Comparison of ENCODE assay signal across 18 cellular contexts in genomic region chr1:57791497-57791896, GRCh38.
A peak's percentile ranks its signal among the peaks of the same experiment; 100 is the strongest.
DNase-seq lines count a peak whose midpoint lies in the region; ATAC-seq and TF ChIP-seq lines count a peak whose summit lies in the region.
"Had no signal": no experiment of that assay in that cellular context is flagged by ENCODE, and none has a peak within 500 bp of the region (broad histone marks: within the 10 kb centered on the region; RNA-seq: fewer than 3 reads in every experiment).

No MANE protein-coding gene starts in this region.

- no peak overlapping the region for H3K27ac Mint-ChIP-seq in GM23338
- H3K27ac Mint-ChIP-seq in WTC11: no peak overlapping the region
- H3K27ac Mint-ChIP-seq: B cell; CD4-positive, alpha-beta T cell; CD8-positive, alpha-beta T cell had no signal

- POLR2A ChIA-PET in WTC11 (lab: Charles Lee): no interaction called here

- H3K4me3 Mint-ChIP-seq in GM23338: no peak overlapping the region
- H3K4me3 Mint-ChIP-seq in WTC11: no peak overlapping the region
- H3K4me3 Mint-ChIP-seq: B cell; CD4-positive, alpha-beta T cell; CD8-positive, alpha-beta T cell had no signal

- H3F3A ChIP-seq in GM23338 (replicated peaks; ENCODE audit: low read depth): no peaks in the 10 kb centered on the region

- no peaks in the 10 kb centered on the region for H3K36me3 ChIP-seq in GM23338 (ENCODE audit: insufficient read depth)
- H3K36me3 ChIP-seq: BLaER1 treated with 17β-estradiol and CSF1 and Interleukin-3, amounts not matched to agents 10 nM and 100 nM had no signal

- DNase-seq in NCI-H748 (lab: John Stamatoyannopoulos, UW; ENCODE audit: unreplicated experiment): peak; percentile 5
- no peak for DNase-seq in NCI-H748 treated with DMSO at 0.1 percent for 48 hours (lab: John Stamatoyannopoulos, UW)
- no peak for DNase-seq in GM23338 (ENCODE audit: low spot score)
- no peak for DNase-seq in WTC11 (ENCODE audit: low spot score)
- DNase-seq in NCI-H1105 treated with DMSO at 0.1 percent for 48 hours (lab: John Stamatoyannopoulos, UW): no peak
- DNase-seq in NAMALWA (ENCODE audit: low spot score): no peak
- DNase-seq: AML-193; Caco-2; Calu3; CD4-positive, alpha-beta T cell; CD8-positive, alpha-beta T cell; DMS79 treated with DMSO at 0.1 percent for 48 hours; GF-D8 had no signal

- CTCF ChIA-PET in WTC11 (lab: Charles Lee): interaction anchor here (1.2 kb wide), 1 partner anchor 719 kb away, joined by 3 read pairs; no protein-coding TSS in a partner anchor

- no peaks in the 10 kb centered on the region for H3K79me2 ChIP-seq in GM23338 (replicated peaks; ENCODE audit: insufficient read depth)

- H3K9me3 Mint-ChIP-seq in GM23338: no peaks in the 10 kb centered on the region
- no peaks in the 10 kb centered on the region for H3K9me3 Mint-ChIP-seq in WTC11
- H3K9me3 Mint-ChIP-seq: CD4-positive, alpha-beta T cell; CD8-positive, alpha-beta T cell had no signal

- H4K20me1 ChIP-seq in GM23338 (replicated peaks; ENCODE audit: insufficient read depth): no peaks in the 10 kb centered on the region
- H4K20me1 ChIP-seq: BLaER1 treated with 17β-estradiol and CSF1 and Interleukin-3, amounts not matched to agents 10 nM and 100 nM had no signal

- H3K27me3 Mint-ChIP-seq in GM23338 (ENCODE audit: insufficient read depth, low read depth, poor library complexity) (no peaks in the 10 kb centered on the region), WTC11 (ENCODE audit: low read depth) (no peaks in the 10 kb centered on the region)
- H3K27me3 Mint-ChIP-seq: B cell; CD4-positive, alpha-beta T cell had no signal

- H3K36me3 Mint-ChIP-seq in GM23338 (ENCODE audit: low read depth): no peaks in the 10 kb centered on the region
- no peaks in the 10 kb centered on the region for H3K36me3 Mint-ChIP-seq in WTC11
- H3K36me3 Mint-ChIP-seq: CD8-positive, alpha-beta T cell had no signal

- no peaks in the 10 kb centered on the region; the same call in 1 of the 2 replicates for H3K4me1 ChIP-seq in GM23338 (ENCODE audit: insufficient read depth)
- H3K4me1 ChIP-seq: A549, Caco-2 had no signal

- no peak overlapping the region for H2AFZ ChIP-seq in GM23338

- H3K27ac ChIP-seq in GM23338 (ENCODE audit: low read depth): no peak overlapping the region
- H3K27ac ChIP-seq: 22Rv1; A549; BLaER1 treated with 17β-estradiol and CSF1 and Interleukin-3, amounts not matched to agents 10 nM and 100 nM; C4-2B had no signal

- ATAC-seq in GM23338 (peak; percentile 74), WTC11 (peak; percentile 71)
- ATAC-seq: A549; CD8-positive, alpha-beta T cell had no signal

- TF ChIP-seq CTCF in GM23338 (conservative IDR thresholded peaks at IDR 0.05; ENCODE audit: low read depth in 2 of 2) (no peak), WTC11 (IDR thresholded peaks at IDR 0.05) (no peak)

- no peak overlapping the region for H3K4me2 ChIP-seq in GM23338
- H3K4me2 ChIP-seq: A549; BLaER1 treated with 17β-estradiol and CSF1 and Interleukin-3, amounts not matched to agents 10 nM and 100 nM had no signal

- no peaks in the 10 kb centered on the region for H3K27me3 ChIP-seq in GM23338 (ENCODE audit: insufficient read depth)
- H3K27me3 ChIP-seq: BLaER1 treated with 17β-estradiol and CSF1 and Interleukin-3, amounts not matched to agents 10 nM and 100 nM had no signal

- H3K9me2 ChIP-seq in GM23338 (ENCODE audit: insufficient read depth): peaks cover 21% of the 10 kb centered on the region; the same call in 1 of the 2 replicates

- H3K4me3 ChIP-seq in GM23338: no peak overlapping the region
- H3K4me3 ChIP-seq: A549; BLaER1 treated with 17β-estradiol and CSF1 and Interleukin-3, amounts not matched to agents 10 nM and 100 nM had no signal

- peaks cover 13% of the 10 kb centered on the region for H3K4me1 Mint-ChIP-seq in GM23338
- H3K4me1 Mint-ChIP-seq in WTC11: peaks cover 11% of the 10 kb centered on the region
- H3K4me1 Mint-ChIP-seq: B cell had no signal

TF ChIP-seq in GM23338, 12 proteins besides CTCF, POLR2A, EP300 and RAD21:
- no peak for TF ChIP-seq JUNB (IDR thresholded peaks at IDR 0.05; ENCODE audit: unreplicated experiment)
- no peak for TF ChIP-seq ZNF331 (CRISPR knock-in tag; IDR thresholded peaks at IDR 0.05; ENCODE audit: low read depth)
- no peak for TF ChIP-seq NANOG (IDR thresholded peaks at IDR 0.05; ENCODE audit: borderline replicate concordance)
- TF ChIP-seq ETS1 (IDR thresholded peaks at IDR 0.05): no peak
- no peak for TF ChIP-seq STAT1 (IDR thresholded peaks at IDR 0.05; ENCODE audit: unreplicated experiment)
- no peak for TF ChIP-seq EZH2 (IDR thresholded peaks at IDR 0.05; ENCODE audit: low read depth, unreplicated experiment)
- no peak for TF ChIP-seq POLR2AphosphoS5 (IDR thresholded peaks at IDR 0.05; ENCODE audit: low read depth)
- TF ChIP-seq ZNF114 (CRISPR knock-in tag; IDR thresholded peaks at IDR 0.05): no peak
- TF ChIP-seq EZH2phosphoT487 (IDR thresholded peaks at IDR 0.05; ENCODE audit: unreplicated experiment): no peak

TF ChIP-seq in WTC11, 78 proteins besides CTCF, POLR2A, EP300 and RAD21:
- TF ChIP-seq SMAD4 (CRISPR knock-in tag; IDR thresholded peaks at IDR 0.05) (no peak), NFATC4 (CRISPR knock-in tag; IDR thresholded peaks at IDR 0.05) (no peak), PRDM15 (CRISPR knock-in tag; IDR thresholded peaks at IDR 0.05) (no peak)
- TF ChIP-seq, protein P1, sequence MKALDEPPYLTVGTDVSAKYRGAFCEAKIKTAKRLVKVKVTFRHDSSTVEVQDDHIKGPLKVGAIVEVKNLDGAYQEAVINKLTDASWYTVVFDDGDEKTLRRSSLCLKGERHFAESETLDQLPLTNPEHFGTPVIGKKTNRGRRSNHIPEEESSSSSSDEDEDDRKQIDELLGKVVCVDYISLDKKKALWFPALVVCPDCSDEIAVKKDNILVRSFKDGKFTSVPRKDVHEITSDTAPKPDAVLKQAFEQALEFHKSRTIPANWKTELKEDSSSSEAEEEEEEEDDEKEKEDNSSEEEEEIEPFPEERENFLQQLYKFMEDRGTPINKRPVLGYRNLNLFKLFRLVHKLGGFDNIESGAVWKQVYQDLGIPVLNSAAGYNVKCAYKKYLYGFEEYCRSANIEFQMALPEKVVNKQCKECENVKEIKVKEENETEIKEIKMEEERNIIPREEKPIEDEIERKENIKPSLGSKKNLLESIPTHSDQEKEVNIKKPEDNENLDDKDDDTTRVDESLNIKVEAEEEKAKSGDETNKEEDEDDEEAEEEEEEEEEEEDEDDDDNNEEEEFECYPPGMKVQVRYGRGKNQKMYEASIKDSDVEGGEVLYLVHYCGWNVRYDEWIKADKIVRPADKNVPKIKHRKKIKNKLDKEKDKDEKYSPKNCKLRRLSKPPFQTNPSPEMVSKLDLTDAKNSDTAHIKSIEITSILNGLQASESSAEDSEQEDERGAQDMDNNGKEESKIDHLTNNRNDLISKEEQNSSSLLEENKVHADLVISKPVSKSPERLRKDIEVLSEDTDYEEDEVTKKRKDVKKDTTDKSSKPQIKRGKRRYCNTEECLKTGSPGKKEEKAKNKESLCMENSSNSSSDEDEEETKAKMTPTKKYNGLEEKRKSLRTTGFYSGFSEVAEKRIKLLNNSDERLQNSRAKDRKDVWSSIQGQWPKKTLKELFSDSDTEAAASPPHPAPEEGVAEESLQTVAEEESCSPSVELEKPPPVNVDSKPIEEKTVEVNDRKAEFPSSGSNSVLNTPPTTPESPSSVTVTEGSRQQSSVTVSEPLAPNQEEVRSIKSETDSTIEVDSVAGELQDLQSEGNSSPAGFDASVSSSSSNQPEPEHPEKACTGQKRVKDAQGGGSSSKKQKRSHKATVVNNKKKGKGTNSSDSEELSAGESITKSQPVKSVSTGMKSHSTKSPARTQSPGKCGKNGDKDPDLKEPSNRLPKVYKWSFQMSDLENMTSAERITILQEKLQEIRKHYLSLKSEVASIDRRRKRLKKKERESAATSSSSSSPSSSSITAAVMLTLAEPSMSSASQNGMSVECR (CRISPR knock-in tag; IDR thresholded peaks at IDR 0.05; ENCODE audit: borderline replicate concordance): no peak
TF ChIP-seq in WTC11: peak in this region for 0.
